ENCODE assay signal across 8 cellular contexts in the genomic region with DNA sequence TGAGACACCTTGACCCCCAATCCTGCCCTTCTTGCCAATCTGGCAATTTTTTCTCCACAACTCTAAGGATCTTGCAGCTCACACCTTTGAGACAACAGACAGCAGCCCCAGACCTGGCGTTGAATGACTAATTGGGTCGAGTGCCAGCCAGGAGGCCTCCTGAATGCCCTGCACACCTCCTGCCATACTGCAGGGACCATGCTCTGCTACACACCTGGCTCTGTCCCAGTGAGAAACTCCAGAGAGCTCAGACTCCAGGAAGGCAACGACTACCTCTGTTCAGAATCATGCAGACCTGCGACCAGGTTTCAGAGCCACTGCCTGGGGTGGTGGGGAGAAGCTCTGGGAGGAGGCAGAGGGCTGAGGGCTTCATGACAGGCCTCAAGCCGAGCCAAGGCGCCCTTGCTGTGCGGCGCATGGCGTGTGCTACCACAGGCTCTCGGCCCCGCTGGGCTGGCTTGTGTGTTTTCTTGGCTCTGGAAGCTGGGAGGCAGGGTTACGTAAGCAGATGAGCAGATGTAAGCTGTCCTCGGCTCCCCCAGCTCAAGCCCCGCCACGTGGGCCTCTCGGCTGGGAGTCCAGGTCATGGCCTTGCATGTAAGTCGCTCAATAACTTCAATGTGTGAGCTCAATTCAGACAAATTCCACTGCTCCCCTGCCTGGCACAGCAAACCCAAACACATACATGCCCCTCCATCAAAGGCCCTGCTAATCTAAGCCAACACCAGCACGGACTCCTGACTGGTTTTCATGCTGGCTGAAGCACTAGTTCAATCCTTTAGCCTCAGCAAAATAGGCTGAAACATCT. TPM values are rescaled to one million over a fixed set of nuclear protein-coding genes. Genes with fewer than 3 reads are reported as not detected.
DNase-seq lines count a peak whose midpoint lies in the region; ATAC-seq and TF ChIP-seq lines count a peak whose summit lies in the region.

No MANE protein-coding gene starts in this region.

- ATAC-seq in HG03196 (IDR thresholded peaks at IDR 0.05; ENCODE audit: unreplicated experiment) (no peak), HG02885 (IDR thresholded peaks at IDR 0.05; ENCODE audit: poor library complexity, unreplicated experiment) (no peak), GM18868 (IDR thresholded peaks at IDR 0.05; ENCODE audit: unreplicated experiment) (no peak)

- H3K36me3 ChIP-seq in OCI-LY3 (replicated peaks; ENCODE audit: low read depth, low read length) = peaks cover 4% of the 10 kb centered on the region

- peak overlapping the region; percentile 78 for H3K27ac Mint-ChIP-seq in osteocyte (ENCODE audit: unreplicated experiment)

- no peaks in the 10 kb centered on the region for H3K27me3 ChIP-seq in OCI-LY3 (ENCODE audit: low read depth, low read length)

- peaks cover 3% of the 10 kb centered on the region; the same call in 1 of the 2 replicates for H4K20me1 ChIP-seq in OCI-LY3 (ENCODE audit: insufficient read depth, low read length)

- H3K9me3 ChIP-seq in OCI-LY3 (ENCODE audit: insufficient read depth, low read length) = no peaks in the 10 kb centered on the region

- H3K4me1 Mint-ChIP-seq in osteocyte (ENCODE audit: unreplicated experiment) = peaks cover 59% of the 10 kb centered on the region

- DNase-seq in EL (peak; percentile 55), fibroblast of the aortic adventitia (ENCODE audit: low read depth) (peak; percentile 95), osteocyte (ENCODE audit: extremely low spot score, unreplicated experiment) (peak; percentile 94), GOT3 (lab: John Stamatoyannopoulos, UW) (no peak)

- peak overlapping the region; percentile 79 for H3K4me2 ChIP-seq in OCI-LY3 (ENCODE audit: low read length)

- peak overlapping the region; percentile 62 for H3K9ac ChIP-seq in OCI-LY3 (ENCODE audit: low read length)

- peak overlapping the region; percentile 44; the same call in 1 of the 2 replicates for H3K4me3 ChIP-seq in OCI-LY3 (ENCODE audit: low read length)
- H3K4me3 ChIP-seq in fibroblast of the aortic adventitia (ENCODE audit: low read depth, low read length) = no peak overlapping the region

- no peaks in the 10 kb centered on the region for H3K27me3 Mint-ChIP-seq in osteocyte (ENCODE audit: unreplicated experiment)

- no peak overlapping the region for H3K4me3 Mint-ChIP-seq in osteocyte (ENCODE audit: unreplicated experiment)

- H2AFZ ChIP-seq in OCI-LY3 (ENCODE audit: low read depth, low read length) = no peak overlapping the region

- peaks cover 100% of the 10 kb centered on the region for H3K79me2 ChIP-seq in OCI-LY3 (ENCODE audit: low read length)

- peak overlapping the region; percentile 95 for H3K27ac ChIP-seq in OCI-LY3 (ENCODE audit: low read length)

- H3K4me1 ChIP-seq in OCI-LY3 (ENCODE audit: low read length) = peaks cover 99% of the 10 kb centered on the region

- no peak for TF ChIP-seq CTCF in OCI-LY3 (IDR thresholded peaks at IDR 0.05; ENCODE audit: low read depth, low read length)
- no peak for TF ChIP-seq CTCF in fibroblast of the aortic adventitia (IDR thresholded peaks at IDR 0.05; ENCODE audit: insufficient read depth, low read length)
- no peak for TF ChIP-seq CTCF in osteocyte (IDR thresholded peaks at IDR 0.05)

- no peaks in the 10 kb centered on the region for H3K9me3 Mint-ChIP-seq in osteocyte (ENCODE audit: unreplicated experiment)

- H3K36me3 Mint-ChIP-seq in osteocyte (ENCODE audit: unreplicated experiment) = peaks cover 1% of the 10 kb centered on the region

RNA-seq across cellular contexts. Expression of gene B4GALT1, which starts 27.5 kb away (rescaled TPM):
- total RNA-seq in fibroblast of the aortic adventitia (ENCODE audit: low replicate concordance) (40.9 and 41.0 TPM in 2 replicates), osteocyte (39.1 and 40.9 TPM in 2 replicates)
